8 cellular contexts compared by ENCODE assay signal in the genomic region with DNA sequence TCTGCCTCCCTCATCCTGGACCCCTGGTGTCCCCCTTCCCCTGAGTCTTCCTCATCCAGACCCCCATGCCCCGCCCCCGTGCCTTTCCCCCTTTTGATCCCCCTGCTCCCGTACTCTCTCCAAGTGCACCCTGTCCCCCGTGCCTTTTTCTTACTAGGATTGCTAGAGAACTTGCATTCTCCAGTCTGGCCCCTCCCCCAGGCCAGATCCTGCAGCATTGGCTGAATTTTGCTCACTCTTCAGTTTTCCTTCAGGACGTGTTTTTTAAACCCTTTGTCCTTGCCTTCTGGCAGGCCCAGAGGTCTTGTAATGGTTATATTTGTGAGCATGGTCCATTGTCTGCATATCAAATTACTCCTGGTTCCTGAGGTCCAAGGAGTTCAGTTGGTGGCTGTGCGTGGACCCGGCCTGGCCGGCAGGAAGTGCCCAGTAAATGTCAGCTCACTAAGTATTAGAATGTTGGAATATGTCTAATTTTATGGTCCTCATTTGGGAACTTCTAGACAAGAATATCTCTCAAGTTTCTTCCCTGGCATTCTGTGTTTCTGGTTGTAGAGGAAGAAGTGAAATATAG. TPM values are rescaled to one million over a fixed set of nuclear protein-coding genes. Genes with fewer than 3 reads are reported as not detected.
DNase-seq lines count a peak whose midpoint lies in the region; ATAC-seq, FAIRE-seq and TF ChIP-seq lines count a peak whose summit lies in the region.

No MANE protein-coding gene starts in this region.

- peak overlapping the region; percentile 82 for H3K9ac ChIP-seq in HepG2 (ENCODE audit: insufficient read depth, low read depth, low read length)

- no peak overlapping the region for H2AFZ ChIP-seq in HepG2 (ENCODE audit: low read length)

- H3K79me2 ChIP-seq in HepG2 (ENCODE audit: insufficient read depth, low read length): no peaks in the 10 kb centered on the region

- peak overlapping the region; percentile 90 for H3K4me3 Mint-ChIP-seq in MCF 10A (ENCODE audit: unreplicated experiment)

- under 1% methylated on average over 8 of the region's 8 CpGs for WGBS in HepG2 (ENCODE audit: low lambda C conversion rate)
- 8% methylated on average over 8 of the region's 8 CpGs for WGBS in thymus

- H3K27me3 ChIP-seq in BE2C (no peaks in the 10 kb centered on the region), HepG2 (ENCODE audit: control insufficient read depth in 1 of 2, insufficient read depth in 2 of 2, low read length in 2 of 2) (no peaks in the 10 kb centered on the region; a peak in 1 of 5 replicates), thymus (ENCODE audit: control insufficient read depth, insufficient read depth) (no peaks in the 10 kb centered on the region)

- H3K36me3 ChIP-seq in BE2C (peaks cover 15% of the 10 kb centered on the region), KOPT-K1 (ENCODE audit: insufficient read depth, low read length) (peaks cover 24% of the 10 kb centered on the region), HepG2 (replicated peaks in 1 of 2; ENCODE audit: control insufficient read depth in 1 of 2, insufficient read depth in 2 of 2, low read length in 2 of 2) (peaks cover 13 to 16% of the 10 kb centered on the region in 2 experiments), thymus (ENCODE audit: control insufficient read depth, insufficient read depth) (peaks cover 24% of the 10 kb centered on the region)

- TSS peak; percentile 31 for BruUV-seq in MCF 10A (replicated peaks; lab: Mats Ljungman, UMichigan)
- BruUV-seq in HepG2 (replicated peaks; lab: Mats Ljungman, UMichigan): no TSS peak

- peak overlapping the region; percentile 97 for H3K4me2 ChIP-seq in HepG2 (ENCODE audit: low read depth, low read length)

- in situ Hi-C loops in HepG2 (cut with HindIII; ENCODE audit: extremely low pct_ligation_motif_present, low pct_unique_long_range_greater_than_20kb): no loop called here

- no peak for TF ChIP-seq POLR2A in HepG2 (IDR thresholded peaks at IDR 0.05; ENCODE audit: insufficient read depth in 1 of 2, low read depth in 2 of 2, low read length in 2 of 2)

- no peaks in the 10 kb centered on the region for H3K4me1 ChIP-seq in BE2C
- peaks cover 27% of the 10 kb centered on the region for H3K4me1 ChIP-seq in HepG2 (ENCODE audit: insufficient read depth, low read length)
- H3K4me1 ChIP-seq in thymus (ENCODE audit: control insufficient read depth, insufficient read depth, low read length): peaks cover 8% of the 10 kb centered on the region

- no peaks in the 10 kb centered on the region for H4K20me1 ChIP-seq in HepG2 (ENCODE audit: insufficient read depth, low read length)

- H3K27ac Mint-ChIP-seq in MCF 10A (ENCODE audit: low read depth, unreplicated experiment): peak overlapping the region; percentile 85

- TF ChIP-seq CTCF in BE2C (IDR thresholded peaks at IDR 0.05; ENCODE audit: low read depth, low read length) (no peak), MCF 10A (IDR thresholded peaks at IDR 0.05; ENCODE audit: unreplicated experiment) (no peak), HepG2 (CRISPR knock-in tag; IDR thresholded peaks at IDR 0.05) (no peak)

- peak overlapping the region; percentile 78 for H3K4me3 ChIP-seq in BE2C (ENCODE audit: low read depth, low read length)
- peak overlapping the region; percentile 78 to 94 (median 78) for H3K4me3 ChIP-seq in HepG2 (replicated peaks in 1 of 3; ENCODE audit: insufficient read depth in 1 of 3, low read depth in 2 of 3, low read length in 3 of 3)
- H3K4me3 ChIP-seq in thymus (ENCODE audit: low read length): peak overlapping the region; percentile 88

- H3K36me3 Mint-ChIP-seq in MCF 10A (ENCODE audit: insufficient read depth, unreplicated experiment): peaks cover 17% of the 10 kb centered on the region

- TF ChIP-seq RAD21 in HepG2 (CRISPR knock-in tag; IDR thresholded peaks at IDR 0.05): no peak

- H3K27ac ChIP-seq in KOPT-K1 (ENCODE audit: low read depth, low read length, poor library complexity, severe bottlenecking): peak overlapping the region; percentile 64
- H3K27ac ChIP-seq in HepG2 (ENCODE audit: extremely low read length, insufficient read depth, low read length): peak overlapping the region; percentile 52
- peak overlapping the region; percentile 84 for H3K27ac ChIP-seq in thymus (ENCODE audit: low read depth)

- intact Hi-C loops in MCF 10A (cut with micrococcal nuclease): loop anchor here (1.0 kb wide), 1 partner anchor 15 kb away; no protein-coding TSS in a partner anchor
- intact Hi-C loops in HepG2 (cut with micrococcal nuclease; ENCODE audit: unreplicated experiment): loop anchor here (1.0 kb wide), 2 partner anchors 15 to 54 kb away; no protein-coding TSS in a partner anchor

- CTCF ChIA-PET in MCF 10A (lab: Yijun Ruan, JAX) (interaction anchor here (0.6 to 2.4 kb wide), 4 partner anchors 14 to 967 kb away, joined by 3 to 18 read pairs (median 6); partner anchors contain the start of gene ENDOG), HepG2 (lab: Yijun Ruan, JAX; ENCODE audit: low intra/inter-chr PET ratio, low total read pairs) (interaction anchor here (1.2 kb wide), 1 partner anchor 55 kb away, joined by 4 read pairs; no protein-coding TSS in a partner anchor)

- FAIRE-seq in HepG2 (lab: Jason Lieb, UNC): peak; percentile 36

- DNase-seq in BE2C (no peak), MCF 10A (ENCODE audit: unreplicated experiment) (peak; percentile 14), HepG2 (ENCODE audit: low spot score) (no peak), foreskin melanocyte (no peak), DMS153 treated with DMSO at 0.1 percent for 48 hours (lab: John Stamatoyannopoulos, UW; ENCODE audit: unreplicated experiment) (no peak)

- POLR2A ChIA-PET in MCF 10A (lab: Yijun Ruan, JAX): interaction anchor here (0.6 to 2.5 kb wide), 7 partner anchors 12 to 165 kb away, joined by 4 to 30 read pairs (median 5); partner anchors contain the start of genes ENDOG, SPOUT1 and ZER1
- POLR2A ChIA-PET in HepG2 (lab: Yijun Ruan, JAX): interaction anchor here (0.7 to 1.6 kb wide), 3 partner anchors 15 to 31 kb away, joined by 3 to 6 read pairs (median 4); partner anchors contain the start of genes ENDOG and ZER1

- no peaks in the 10 kb centered on the region for H3K4me1 Mint-ChIP-seq in MCF 10A (ENCODE audit: insufficient read depth, unreplicated experiment)

- ATAC-seq in HepG2 (peak; percentile 19), HG02885 (IDR thresholded peaks at IDR 0.05; ENCODE audit: poor library complexity, unreplicated experiment) (no peak)

- H3K9me3 ChIP-seq in BE2C (no peaks in the 10 kb centered on the region), KOPT-K1 (ENCODE audit: insufficient read depth, low read length, poor library complexity, severe bottlenecking) (no peaks in the 10 kb centered on the region), HepG2 (ENCODE audit: low read length) (peaks cover under 1% of the 10 kb centered on the region; the same call in 1 of the 2 replicates), thymus (ENCODE audit: control insufficient read depth) (no peaks in the 10 kb centered on the region)

- no peaks in the 10 kb centered on the region for H3K9me3 Mint-ChIP-seq in MCF 10A (ENCODE audit: unreplicated experiment)

- H3K27me3 Mint-ChIP-seq in MCF 10A (ENCODE audit: insufficient read depth, unreplicated experiment): no peaks in the 10 kb centered on the region

- no peak for TF ChIP-seq EP300 in HepG2 (IDR thresholded peaks at IDR 0.05; ENCODE audit: low read depth in 2 of 2, low read length in 2 of 2)
- no peak for TF ChIP-seq EP300 in HepG2 (CRISPR knock-in tag; IDR thresholded peaks at IDR 0.05; ENCODE audit: borderline replicate concordance)

RNA-seq across cellular contexts. Expression of gene TBC1D13, which starts 0.6 kb away (rescaled TPM):
- polyA plus RNA-seq in BE2C (2012; ENCODE audit: insufficient read depth, insufficient read length, low read depth): 34.1 TPM
- 10.9 and 13.8 TPM in 2 replicates for total RNA-seq in MCF 10A (2022)
- total RNA-seq in HepG2 (2016; rRNA removed; fragmentation: Illumina TruSeq; extraction: Trizol): 17.9 and 18.4 TPM in 2 replicates
- total RNA-seq in HepG2 (2016; cell fraction: cytosol; rRNA removed; fragmentation: Illumina TruSeq; extraction: Trizol; ENCODE audit: low read depth): 4.5 and 4.6 TPM in 2 replicates
- 14.1 and 19.9 TPM in 2 replicates for total RNA-seq in HepG2 (2016; cell fraction: insoluble cytoplasmic fraction; rRNA removed; fragmentation: Illumina TruSeq; extraction: Trizol)
- total RNA-seq in HepG2 (2016; cell fraction: membrane; rRNA removed; fragmentation: Illumina TruSeq; extraction: Trizol): 16.9 and 17.6 TPM in 2 replicates
- 10.2 and 11.5 TPM in 2 replicates for total RNA-seq in HepG2 (2016; cell fraction: nucleus; rRNA removed; fragmentation: Illumina TruSeq; extraction: Trizol)
- 18.6 and 19.7 TPM in 2 replicates for polyA plus RNA-seq in HepG2 (2011; rRNA removed)
- polyA plus RNA-seq in HepG2 (2011; cell fraction: cytosol; rRNA removed): 10.4 and 11.9 TPM in 2 replicates
- polyA plus RNA-seq in HepG2 (2011; cell fraction: nucleus; rRNA removed): 17.0 and 19.7 TPM in 2 replicates
- 12.5 and 15.0 TPM in 2 replicates for polyA plus RNA-seq in HepG2 (2012)
- polyA plus RNA-seq in HepG2 (2016; cell fraction: cytosol; fragmentation: Illumina TruSeq; extraction: Trizol; ENCODE audit: low read depth): 4.3 and 4.4 TPM in 2 replicates
- 18.1 and 21.0 TPM in 2 replicates for polyA plus RNA-seq in HepG2 (2016; cell fraction: insoluble cytoplasmic fraction; fragmentation: Illumina TruSeq; extraction: Trizol; ENCODE audit: low read depth)
- polyA plus RNA-seq in HepG2 (2016; cell fraction: membrane; fragmentation: Illumina TruSeq; extraction: Trizol; ENCODE audit: low read depth): 14.5 and 15.5 TPM in 2 replicates
- 20.4 and 21.2 TPM in 2 replicates for polyA plus RNA-seq in HepG2 (2016; cell fraction: nucleus; fragmentation: Illumina TruSeq; extraction: Trizol; ENCODE audit: insufficient read depth, low read depth)
- polyA minus RNA-seq in HepG2 (2011; rRNA and poly(A)+ RNA removed; ENCODE audit: low replicate concordance): 24.8 and 50.6 TPM in 2 replicates
- polyA minus RNA-seq in HepG2 (2011; cell fraction: cytosol; rRNA and poly(A)+ RNA removed): 4.6 and 8.1 TPM in 2 replicates
- 7.9 and 9.4 TPM in 2 replicates for polyA minus RNA-seq in HepG2 (2011; cell fraction: nucleus; rRNA and poly(A)+ RNA removed)
- 19.4 TPM for polyA plus RNA-seq in thymus

RNA-seq across cellular contexts. Expression of gene ZER1, which starts 15.9 kb away (rescaled TPM):
- polyA plus RNA-seq in BE2C (2012; ENCODE audit: insufficient read depth, insufficient read length, low read depth): 24.4 TPM
- 19.5 and 26.6 TPM in 2 replicates for total RNA-seq in MCF 10A (2022)
- total RNA-seq in HepG2 (2016; rRNA removed; fragmentation: Illumina TruSeq; extraction: Trizol): 7.7 and 9.1 TPM in 2 replicates
- total RNA-seq in HepG2 (2016; cell fraction: cytosol; rRNA removed; fragmentation: Illumina TruSeq; extraction: Trizol; ENCODE audit: low read depth): 3.8 TPM in 2 replicates
- 7.2 and 8.2 TPM in 2 replicates for total RNA-seq in HepG2 (2016; cell fraction: insoluble cytoplasmic fraction; rRNA removed; fragmentation: Illumina TruSeq; extraction: Trizol)
- total RNA-seq in HepG2 (2016; cell fraction: membrane; rRNA removed; fragmentation: Illumina TruSeq; extraction: Trizol): 8.5 and 8.7 TPM in 2 replicates
- 5.5 and 5.8 TPM in 2 replicates for total RNA-seq in HepG2 (2016; cell fraction: nucleus; rRNA removed; fragmentation: Illumina TruSeq; extraction: Trizol)
- polyA plus RNA-seq in HepG2 (2011; rRNA removed): 40.0 and 43.9 TPM in 2 replicates
- 20.7 and 30.4 TPM in 2 replicates for polyA plus RNA-seq in HepG2 (2011; cell fraction: cytosol; rRNA removed)
- 40.7 and 47.4 TPM in 2 replicates for polyA plus RNA-seq in HepG2 (2011; cell fraction: nucleus; rRNA removed)
- polyA plus RNA-seq in HepG2 (2012): 12.9 and 16.4 TPM in 2 replicates
- polyA plus RNA-seq in HepG2 (2016; cell fraction: cytosol; fragmentation: Illumina TruSeq; extraction: Trizol; ENCODE audit: low read depth): 2.2 and 3.0 TPM in 2 replicates
- polyA plus RNA-seq in HepG2 (2016; cell fraction: insoluble cytoplasmic fraction; fragmentation: Illumina TruSeq; extraction: Trizol; ENCODE audit: low read depth): 7.0 and 8.8 TPM in 2 replicates
- 5.5 and 6.2 TPM in 2 replicates for polyA plus RNA-seq in HepG2 (2016; cell fraction: membrane; fragmentation: Illumina TruSeq; extraction: Trizol; ENCODE audit: low read depth)
- 7.5 and 8.6 TPM in 2 replicates for polyA plus RNA-seq in HepG2 (2016; cell fraction: nucleus; fragmentation: Illumina TruSeq; extraction: Trizol; ENCODE audit: insufficient read depth, low read depth)
- polyA minus RNA-seq in HepG2 (2011; rRNA and poly(A)+ RNA removed; ENCODE audit: low replicate concordance): 73.9 and 109 TPM in 2 replicates
- polyA minus RNA-seq in HepG2 (2011; cell fraction: cytosol; rRNA and poly(A)+ RNA removed): 18.8 and 24.2 TPM in 2 replicates
- polyA minus RNA-seq in HepG2 (2011; cell fraction: nucleus; rRNA and poly(A)+ RNA removed): 12.8 and 14.9 TPM in 2 replicates
- polyA plus RNA-seq in thymus: 23.0 TPM

RNA-seq across cellular contexts. Expression of gene ENDOG, which starts 30.6 kb away (rescaled TPM):
- polyA plus RNA-seq in BE2C (2012; ENCODE audit: insufficient read depth, insufficient read length, low read depth): 7.9 TPM
- total RNA-seq in MCF 10A (2022) (18.2 and 22.0 TPM in 2 replicates), HepG2 (2016; rRNA removed; fragmentation: Illumina TruSeq; extraction: Trizol) (26.3 and 28.7 TPM in 2 replicates)
- 6.7 and 7.2 TPM in 2 replicates for total RNA-seq in HepG2 (2016; cell fraction: cytosol; rRNA removed; fragmentation: Illumina TruSeq; extraction: Trizol; ENCODE audit: low read depth)
- 27.5 and 28.8 TPM in 2 replicates for total RNA-seq in HepG2 (2016; cell fraction: insoluble cytoplasmic fraction; rRNA removed; fragmentation: Illumina TruSeq; extraction: Trizol)
- 10.8 and 11.3 TPM in 2 replicates for total RNA-seq in HepG2 (2016; cell fraction: membrane; rRNA removed; fragmentation: Illumina TruSeq; extraction: Trizol)
- 7.2 and 8.7 TPM in 2 replicates for total RNA-seq in HepG2 (2016; cell fraction: nucleus; rRNA removed; fragmentation: Illumina TruSeq; extraction: Trizol)
- polyA plus RNA-seq in HepG2 (2011; rRNA removed) (28.8 and 31.5 TPM in 2 replicates), thymus (11.0 TPM)
- 27.0 and 54.5 TPM in 2 replicates for polyA plus RNA-seq in HepG2 (2011; cell fraction: cytosol; rRNA removed)
- 24.4 and 27.0 TPM in 2 replicates for polyA plus RNA-seq in HepG2 (2011; cell fraction: nucleus; rRNA removed)
- 8.6 and 10.1 TPM in 2 replicates for polyA plus RNA-seq in HepG2 (2012)
- 6.3 and 7.3 TPM in 2 replicates for polyA plus RNA-seq in HepG2 (2016; cell fraction: cytosol; fragmentation: Illumina TruSeq; extraction: Trizol; ENCODE audit: low read depth)
- polyA plus RNA-seq in HepG2 (2016; cell fraction: insoluble cytoplasmic fraction; fragmentation: Illumina TruSeq; extraction: Trizol; ENCODE audit: low read depth): 25.1 and 28.1 TPM in 2 replicates
- polyA plus RNA-seq in HepG2 (2016; cell fraction: membrane; fragmentation: Illumina TruSeq; extraction: Trizol; ENCODE audit: low read depth): 8.7 and 9.3 TPM in 2 replicates
- polyA plus RNA-seq in HepG2 (2016; cell fraction: nucleus; fragmentation: Illumina TruSeq; extraction: Trizol; ENCODE audit: insufficient read depth, low read depth): 15.7 and 17.2 TPM in 2 replicates
- 33.6 and 37.4 TPM in 2 replicates for polyA minus RNA-seq in HepG2 (2011; rRNA and poly(A)+ RNA removed; ENCODE audit: low replicate concordance)
- polyA minus RNA-seq in HepG2 (2011; cell fraction: cytosol; rRNA and poly(A)+ RNA removed): 12.2 and 15.3 TPM in 2 replicates
- 4.6 and 5.7 TPM in 2 replicates for polyA minus RNA-seq in HepG2 (2011; cell fraction: nucleus; rRNA and poly(A)+ RNA removed)

RNA-seq across cellular contexts. Expression of gene SPOUT1, which starts 41.9 kb away (rescaled TPM):
- polyA plus RNA-seq in BE2C (2012; ENCODE audit: insufficient read depth, insufficient read length, low read depth): 108 TPM
- total RNA-seq in MCF 10A (2022): 30.1 and 32.4 TPM in 2 replicates
- 39.0 and 39.7 TPM in 2 replicates for total RNA-seq in HepG2 (2016; rRNA removed; fragmentation: Illumina TruSeq; extraction: Trizol)
- total RNA-seq in HepG2 (2016; cell fraction: cytosol; rRNA removed; fragmentation: Illumina TruSeq; extraction: Trizol; ENCODE audit: low read depth): 23.3 and 28.0 TPM in 2 replicates
- total RNA-seq in HepG2 (2016; cell fraction: insoluble cytoplasmic fraction; rRNA removed; fragmentation: Illumina TruSeq; extraction: Trizol): 32.9 and 42.5 TPM in 2 replicates
- 13.5 and 14.0 TPM in 2 replicates for total RNA-seq in HepG2 (2016; cell fraction: membrane; rRNA removed; fragmentation: Illumina TruSeq; extraction: Trizol)
- total RNA-seq in HepG2 (2016; cell fraction: nucleus; rRNA removed; fragmentation: Illumina TruSeq; extraction: Trizol): 19.1 and 26.6 TPM in 2 replicates
- polyA plus RNA-seq in HepG2 (2011; rRNA removed): 45.8 and 56.5 TPM in 2 replicates
- polyA plus RNA-seq in HepG2 (2011; cell fraction: cytosol; rRNA removed): 13.7 and 19.1 TPM in 2 replicates
- polyA plus RNA-seq in HepG2 (2011; cell fraction: nucleus; rRNA removed): 341 and 371 TPM in 2 replicates
- polyA plus RNA-seq in HepG2 (2012): 21.0 and 38.5 TPM in 2 replicates
- polyA plus RNA-seq in HepG2 (2016; cell fraction: cytosol; fragmentation: Illumina TruSeq; extraction: Trizol; ENCODE audit: low read depth): 6.7 and 8.9 TPM in 2 replicates
- polyA plus RNA-seq in HepG2 (2016; cell fraction: insoluble cytoplasmic fraction; fragmentation: Illumina TruSeq; extraction: Trizol; ENCODE audit: low read depth): 46.4 and 46.6 TPM in 2 replicates
- polyA plus RNA-seq in HepG2 (2016; cell fraction: membrane; fragmentation: Illumina TruSeq; extraction: Trizol; ENCODE audit: low read depth): 11.8 and 11.9 TPM in 2 replicates
- 77.1 and 80.1 TPM in 2 replicates for polyA plus RNA-seq in HepG2 (2016; cell fraction: nucleus; fragmentation: Illumina TruSeq; extraction: Trizol; ENCODE audit: insufficient read depth, low read depth)
- polyA minus RNA-seq in HepG2 (2011; rRNA and poly(A)+ RNA removed; ENCODE audit: low replicate concordance): 84.6 and 145 TPM in 2 replicates
- 7.4 and 11.6 TPM in 2 replicates for polyA minus RNA-seq in HepG2 (2011; cell fraction: cytosol; rRNA and poly(A)+ RNA removed)
- polyA minus RNA-seq in HepG2 (2011; cell fraction: nucleus; rRNA and poly(A)+ RNA removed): 24.6 and 26.2 TPM in 2 replicates
- 48.5 TPM for polyA plus RNA-seq in thymus
